In the genomic region with DNA sequence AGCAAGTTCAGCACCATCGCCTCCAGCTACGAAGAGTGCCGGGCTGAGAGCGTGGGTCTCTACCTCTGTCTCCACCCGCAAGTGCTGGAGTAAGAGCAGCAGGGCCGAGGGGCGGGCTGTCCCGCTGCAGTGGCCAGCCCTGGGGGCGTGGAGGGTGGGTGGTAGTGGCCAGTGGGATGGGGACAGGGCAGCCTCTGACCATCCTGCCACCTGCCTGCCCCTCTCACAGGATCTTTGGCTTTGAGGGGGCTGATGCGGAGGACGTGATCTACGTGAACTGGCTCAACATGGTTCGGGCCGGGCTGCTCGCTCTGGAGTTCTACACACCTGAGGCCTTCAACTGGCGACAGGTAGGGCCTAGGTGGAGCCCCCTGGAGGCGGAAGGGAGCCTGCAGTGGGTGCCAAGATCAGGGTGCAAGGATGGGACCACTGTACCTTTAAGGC, we compare ENCODE assay signal across 16 cellular contexts. TPM values are rescaled to one million over a fixed set of nuclear protein-coding genes. Genes with fewer than 3 reads are reported as not detected.
DNase-seq lines count a peak whose midpoint lies in the region; ATAC-seq and TF ChIP-seq lines count a peak whose summit lies in the region.
"Had no signal": no experiment of that assay in that cellular context is flagged by ENCODE, and none has a peak within 500 bp of the region (broad histone marks: within the 10 kb centered on the region; RNA-seq: fewer than 3 reads in every experiment).

No MANE protein-coding gene starts in this region.

- H3K79me2 ChIP-seq in mammary epithelial cell (ENCODE audit: insufficient read depth, low read length), result no peaks in the 10 kb centered on the region

- H3K4me3 Mint-ChIP-seq in activated naive CD4-positive, alpha-beta T cell treated with anti-CD3 and anti-CD28 coated beads for 36 hours, result no peak overlapping the region
- H3K4me3 Mint-ChIP-seq in progenitor cell of endocrine pancreas (ENCODE audit: low read depth), result no peak overlapping the region
- H3K4me3 Mint-ChIP-seq: stimulated activated memory B cell treated with anti-CD40 and anti-IgM and Interleukin-4, amounts not matched to agents 10 μg/mL and 1 μg/mL and 100 μg/mL, for 72 hours had no signal

- H3K27ac Mint-ChIP-seq in activated naive CD4-positive, alpha-beta T cell treated with anti-CD3 and anti-CD28 coated beads for 36 hours, result no peak overlapping the region
- no peak overlapping the region for H3K27ac Mint-ChIP-seq in progenitor cell of endocrine pancreas
- H3K27ac Mint-ChIP-seq: activated T-helper 2 cell treated with anti-CD3 and anti-CD28 coated beads, Interferon-gamma antibody, Interleukin-2, Interleukin-4, amounts not matched to agents 10 μg/mL and 5 μg/mL and 100 μg/mL, durations not matched to agents 14 hours and 24 hours and 36 hours; stimulated activated memory B cell treated with anti-CD40 and anti-IgM and Interleukin-4, amounts not matched to agents 10 μg/mL and 1 μg/mL and 100 μg/mL, for 72 hours had no signal

- no peak for ATAC-seq in HG03280 (IDR thresholded peaks at IDR 0.05; ENCODE audit: unreplicated experiment)
- ATAC-seq: stimulated activated memory B cell treated with anti-CD40 and anti-IgM and Interleukin-4, amounts not matched to agents 10 μg/mL and 1 μg/mL and 100 μg/mL, for 72 hours had no signal

- TF ChIP-seq CTCF in HFF-Myc (IDR thresholded peaks at IDR 0.05; ENCODE audit: low read depth, low read length, missing control alignments) (peak; percentile 47), mammary epithelial cell (conservative IDR thresholded peaks at IDR 0.05 in 1 of 2, IDR thresholded peaks at IDR 0.05 in 1 of 2; ENCODE audit: extremely low read depth in 1 of 2, insufficient read depth in 1 of 2, low read depth in 1 of 2, low read length in 2 of 2) (peak; percentile 28 to 40), progenitor cell of endocrine pancreas (IDR thresholded peaks at IDR 0.05; ENCODE audit: unreplicated experiment) (peak; percentile 48)

- CTCF ChIA-PET in activated naive CD4-positive, alpha-beta T cell treated with anti-CD3 and anti-CD28 coated beads for 36 hours (lab: Charles Lee), result no interaction called here
- CTCF ChIA-PET in mammary epithelial cell (lab: Charles Lee; ENCODE audit: low non-redundant PET), result no interaction called here

- BruUV-seq in mammary epithelial cell (replicated peaks; lab: Mats Ljungman, UMichigan), result no TSS peak

- in situ Hi-C loops in mammary epithelial cell (cut with MboI; ENCODE audit: low sequenced_read_pairs in 2 of 2), result no loop called here

- no peak overlapping the region for H2AFZ ChIP-seq in mammary epithelial cell (ENCODE audit: low read depth, low read length)

- no peak overlapping the region for H3K4me3 ChIP-seq in HFF-Myc (replicated peaks; ENCODE audit: low read depth, low read length)
- no peak overlapping the region for H3K4me3 ChIP-seq in mammary epithelial cell (replicated peaks in 1 of 3; ENCODE audit: insufficient read depth in 1 of 3, low read depth in 2 of 3, low read length in 3 of 3)
- H3K4me3 ChIP-seq: BLaER1 had no signal

- no peaks in the 10 kb centered on the region for H4K20me1 ChIP-seq in mammary epithelial cell (ENCODE audit: insufficient read depth, low read length)

- no peaks in the 10 kb centered on the region for H3K4me1 Mint-ChIP-seq in activated naive CD4-positive, alpha-beta T cell treated with anti-CD3 and anti-CD28 coated beads for 36 hours (ENCODE audit: low read depth)
- no peaks in the 10 kb centered on the region for H3K4me1 Mint-ChIP-seq in progenitor cell of endocrine pancreas (ENCODE audit: low read depth)
- H3K4me1 Mint-ChIP-seq: stimulated activated memory B cell treated with anti-CD40 and anti-IgM and Interleukin-4, amounts not matched to agents 10 μg/mL and 1 μg/mL and 100 μg/mL, for 72 hours had no signal

- H3K9me3 Mint-ChIP-seq in activated naive CD4-positive, alpha-beta T cell treated with anti-CD3 and anti-CD28 coated beads for 36 hours, result no peaks in the 10 kb centered on the region
- H3K9me3 Mint-ChIP-seq in progenitor cell of endocrine pancreas (ENCODE audit: low read depth), result no peaks in the 10 kb centered on the region
- H3K9me3 Mint-ChIP-seq: activated T-helper 2 cell treated with anti-CD3 and anti-CD28 coated beads, Interferon-gamma antibody, Interleukin-2, Interleukin-4, amounts not matched to agents 10 μg/mL and 5 μg/mL and 100 μg/mL, durations not matched to agents 14 hours and 24 hours and 36 hours; stimulated activated memory B cell treated with anti-CD40 and anti-IgM and Interleukin-4, amounts not matched to agents 10 μg/mL and 1 μg/mL and 100 μg/mL, for 72 hours had no signal

- DNase-seq in activated naive CD4-positive, alpha-beta T cell treated with anti-CD3 and anti-CD28 coated beads for 36 hours, result peak; percentile 30
- DNase-seq in activated naive CD4-positive, alpha-beta T cell treated with anti-CD3 and anti-CD28 coated beads, Interleukin-2, amount 50 U/mL, for 16 hours, result no peak
- DNase-seq in HFF-Myc (ENCODE audit: extremely low read depth, low read depth) (no peak), mammary epithelial cell (no peak), progenitor cell of endocrine pancreas (ENCODE audit: low spot score, unreplicated experiment) (no peak), RPMI8226 (no peak), foreskin melanocyte (no peak)
- DNase-seq: caudate nucleus; KG1; NCI-H1930; NK-92 treated with Interleukin-12 subunit alpha and Interleukin-12 subunit beta, amount 100 ng/mL, for 24 hours had no signal

- H3K36me3 Mint-ChIP-seq in activated naive CD4-positive, alpha-beta T cell treated with anti-CD3 and anti-CD28 coated beads for 36 hours (ENCODE audit: low read depth), result peaks cover 27% of the 10 kb centered on the region
- peaks cover 14% of the 10 kb centered on the region for H3K36me3 Mint-ChIP-seq in progenitor cell of endocrine pancreas (ENCODE audit: insufficient read depth)

- H3K27me3 ChIP-seq in mammary epithelial cell (ENCODE audit: insufficient read depth, low read length), result no peaks in the 10 kb centered on the region
- H3K27me3 ChIP-seq: BLaER1 had no signal

- H3K9me3 ChIP-seq in mammary epithelial cell (replicated peaks; ENCODE audit: insufficient read depth, low read length), result no peaks in the 10 kb centered on the region
- H3K9me3 ChIP-seq: BLaER1 had no signal

- no peaks in the 10 kb centered on the region for H3K4me1 ChIP-seq in mammary epithelial cell (ENCODE audit: insufficient read depth, low read length)
- H3K4me1 ChIP-seq: BLaER1 had no signal

- H3K27ac ChIP-seq in mammary epithelial cell (ENCODE audit: insufficient read depth, low read depth, low read length), result no peak overlapping the region
- H3K27ac ChIP-seq: BLaER1, epithelial cell of prostate had no signal

- no peaks in the 10 kb centered on the region for H3K27me3 Mint-ChIP-seq in activated naive CD4-positive, alpha-beta T cell treated with anti-CD3 and anti-CD28 coated beads for 36 hours (ENCODE audit: low read depth)
- H3K27me3 Mint-ChIP-seq in progenitor cell of endocrine pancreas, result no peaks in the 10 kb centered on the region
- H3K27me3 Mint-ChIP-seq: stimulated activated memory B cell treated with anti-CD40 and anti-IgM and Interleukin-4, amounts not matched to agents 10 μg/mL and 1 μg/mL and 100 μg/mL, for 72 hours had no signal

- no peak overlapping the region for H3K4me2 ChIP-seq in mammary epithelial cell (ENCODE audit: insufficient read depth, low read depth, low read length)
- H3K4me2 ChIP-seq: BLaER1 had no signal

- dilution Hi-C loops in mammary epithelial cell (cut with HindIII; ENCODE audit: low sequenced_read_pairs), result no loop called here

- intact Hi-C loops in activated naive CD4-positive, alpha-beta T cell treated with anti-CD3 and anti-CD28 coated beads for 36 hours (cut with micrococcal nuclease), result no loop called here
- intact Hi-C loops in mammary epithelial cell (cut with micrococcal nuclease), result no loop called here

- no peak overlapping the region for H3K9ac ChIP-seq in mammary epithelial cell (ENCODE audit: insufficient read depth, low read length)
- H3K9ac ChIP-seq: BLaER1 had no signal

- 93% methylated on average over 3 of the region's 17 CpGs for WGBS in mammary epithelial cell (ENCODE audit: low coverage, missing lambda C conversion rate)

- peaks cover 16% of the 10 kb centered on the region for H3K36me3 ChIP-seq in mammary epithelial cell (ENCODE audit: insufficient read depth, low read length)

RNA-seq across cellular contexts. Expression of gene BBS1, which starts 15.0 kb away (rescaled TPM):
- total RNA-seq in activated naive CD4-positive, alpha-beta T cell treated with anti-CD3 and anti-CD28 coated beads for 36 hours, result 10 to 100 TPM; 10.1 to 10.9 TPM
- 10 to 100 TPM; 20.3 to 44.2 TPM for total RNA-seq in mammary epithelial cell
- 14.6 TPM for polyA plus RNA-seq in mammary epithelial cell
- polyA minus RNA-seq in mammary epithelial cell, result 79.2 TPM
- 75.4 and 80.3 TPM in 2 replicates for total RNA-seq in progenitor cell of endocrine pancreas

RNA-seq across cellular contexts. Expression of gene DPP3, which starts 15.2 kb away (rescaled TPM):
- 10 to 100 TPM; 73.8 to 80.1 TPM for total RNA-seq in activated naive CD4-positive, alpha-beta T cell treated with anti-CD3 and anti-CD28 coated beads for 36 hours
- total RNA-seq in mammary epithelial cell (10 to 100 TPM; 54.3 to 59.8 TPM), progenitor cell of endocrine pancreas (78.7 and 79.7 TPM in 2 replicates)
- polyA plus RNA-seq in mammary epithelial cell, result 59.1 TPM
- polyA minus RNA-seq in mammary epithelial cell, result 178 TPM

RNA-seq across cellular contexts. Expression of gene PELI3, which starts 28.7 kb away (rescaled TPM):
- 1 to 10 TPM; 2.3 to 2.4 TPM for total RNA-seq in activated naive CD4-positive, alpha-beta T cell treated with anti-CD3 and anti-CD28 coated beads for 36 hours
- total RNA-seq in mammary epithelial cell, result 1 to 10 TPM; 8.4 to 9.7 TPM
- polyA plus RNA-seq in mammary epithelial cell, result 4.6 TPM
- 6.7 TPM for polyA minus RNA-seq in mammary epithelial cell
- 16.9 and 17.8 TPM in 2 replicates for total RNA-seq in progenitor cell of endocrine pancreas

RNA-seq across cellular contexts. Expression of gene ZDHHC24, which starts 50.4 kb away (rescaled TPM):
- 10 to 100 TPM; 11.5 to 13.4 TPM for total RNA-seq in activated naive CD4-positive, alpha-beta T cell treated with anti-CD3 and anti-CD28 coated beads for 36 hours
- total RNA-seq in mammary epithelial cell (10 to 100 TPM; 11.0 to 16.8 TPM), progenitor cell of endocrine pancreas (9.7 and 10.5 TPM in 2 replicates)
- 6.2 TPM for polyA plus RNA-seq in mammary epithelial cell
- 1.6 TPM for polyA minus RNA-seq in mammary epithelial cell

RNA-seq across cellular contexts. Expression of gene ACTN3, which starts 51.3 kb away (rescaled TPM):
- total RNA-seq in activated naive CD4-positive, alpha-beta T cell treated with anti-CD3 and anti-CD28 coated beads for 36 hours, result under 1 TPM in 1 of 2 experiments, not detected in 1; 0.07 TPM
- total RNA-seq in mammary epithelial cell (not detected), progenitor cell of endocrine pancreas (0.43 and 0.44 TPM in 2 replicates)
- polyA plus RNA-seq in mammary epithelial cell, result 0.01 TPM
- polyA minus RNA-seq in mammary epithelial cell, result 6.0 TPM
